Comparison of ENCODE assay signal across 1 cellular context in the genomic region with DNA sequence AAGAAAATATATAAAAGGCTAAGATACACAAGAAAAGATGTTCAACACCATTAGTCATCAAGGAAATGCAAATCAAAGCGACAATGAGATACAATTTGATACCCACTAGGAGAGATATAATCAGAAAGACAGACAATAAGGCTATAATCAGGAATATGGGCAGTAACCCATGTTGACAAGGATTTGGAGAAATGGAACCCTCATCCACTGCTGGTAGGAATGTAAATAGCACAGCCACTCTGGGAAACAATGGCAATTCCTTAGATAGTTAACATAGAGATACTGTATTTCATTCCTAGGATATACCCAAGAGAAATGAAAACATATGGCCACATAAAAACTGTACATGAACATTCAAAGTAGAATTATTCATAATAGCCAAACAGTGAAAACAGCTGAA.
TF ChIP-seq lines count a peak whose summit lies in the region.

No MANE protein-coding gene starts in this region.

TF ChIP-seq in WTC11, 78 proteins besides CTCF, POLR2A, EP300 and RAD21 (continued from another document):
- TF ChIP-seq, protein P1, sequence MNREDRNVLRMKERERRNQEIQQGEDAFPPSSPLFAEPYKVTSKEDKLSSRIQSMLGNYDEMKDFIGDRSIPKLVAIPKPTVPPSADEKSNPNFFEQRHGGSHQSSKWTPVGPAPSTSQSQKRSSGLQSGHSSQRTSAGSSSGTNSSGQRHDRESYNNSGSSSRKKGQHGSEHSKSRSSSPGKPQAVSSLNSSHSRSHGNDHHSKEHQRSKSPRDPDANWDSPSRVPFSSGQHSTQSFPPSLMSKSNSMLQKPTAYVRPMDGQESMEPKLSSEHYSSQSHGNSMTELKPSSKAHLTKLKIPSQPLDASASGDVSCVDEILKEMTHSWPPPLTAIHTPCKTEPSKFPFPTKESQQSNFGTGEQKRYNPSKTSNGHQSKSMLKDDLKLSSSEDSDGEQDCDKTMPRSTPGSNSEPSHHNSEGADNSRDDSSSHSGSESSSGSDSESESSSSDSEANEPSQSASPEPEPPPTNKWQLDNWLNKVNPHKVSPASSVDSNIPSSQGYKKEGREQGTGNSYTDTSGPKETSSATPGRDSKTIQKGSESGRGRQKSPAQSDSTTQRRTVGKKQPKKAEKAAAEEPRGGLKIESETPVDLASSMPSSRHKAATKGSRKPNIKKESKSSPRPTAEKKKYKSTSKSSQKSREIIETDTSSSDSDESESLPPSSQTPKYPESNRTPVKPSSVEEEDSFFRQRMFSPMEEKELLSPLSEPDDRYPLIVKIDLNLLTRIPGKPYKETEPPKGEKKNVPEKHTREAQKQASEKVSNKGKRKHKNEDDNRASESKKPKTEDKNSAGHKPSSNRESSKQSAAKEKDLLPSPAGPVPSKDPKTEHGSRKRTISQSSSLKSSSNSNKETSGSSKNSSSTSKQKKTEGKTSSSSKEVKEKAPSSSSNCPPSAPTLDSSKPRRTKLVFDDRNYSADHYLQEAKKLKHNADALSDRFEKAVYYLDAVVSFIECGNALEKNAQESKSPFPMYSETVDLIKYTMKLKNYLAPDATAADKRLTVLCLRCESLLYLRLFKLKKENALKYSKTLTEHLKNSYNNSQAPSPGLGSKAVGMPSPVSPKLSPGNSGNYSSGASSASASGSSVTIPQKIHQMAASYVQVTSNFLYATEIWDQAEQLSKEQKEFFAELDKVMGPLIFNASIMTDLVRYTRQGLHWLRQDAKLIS (CRISPR knock-in tag; IDR thresholded peaks at IDR 0.05; ENCODE audit: borderline replicate concordance): no peak
- TF ChIP-seq, protein P2, sequence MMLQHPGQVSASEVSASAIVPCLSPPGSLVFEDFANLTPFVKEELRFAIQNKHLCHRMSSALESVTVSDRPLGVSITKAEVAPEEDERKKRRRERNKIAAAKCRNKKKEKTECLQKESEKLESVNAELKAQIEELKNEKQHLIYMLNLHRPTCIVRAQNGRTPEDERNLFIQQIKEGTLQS (CRISPR knock-in tag; conservative IDR thresholded peaks at IDR 0.05): no peak
- TF ChIP-seq, protein P3, sequence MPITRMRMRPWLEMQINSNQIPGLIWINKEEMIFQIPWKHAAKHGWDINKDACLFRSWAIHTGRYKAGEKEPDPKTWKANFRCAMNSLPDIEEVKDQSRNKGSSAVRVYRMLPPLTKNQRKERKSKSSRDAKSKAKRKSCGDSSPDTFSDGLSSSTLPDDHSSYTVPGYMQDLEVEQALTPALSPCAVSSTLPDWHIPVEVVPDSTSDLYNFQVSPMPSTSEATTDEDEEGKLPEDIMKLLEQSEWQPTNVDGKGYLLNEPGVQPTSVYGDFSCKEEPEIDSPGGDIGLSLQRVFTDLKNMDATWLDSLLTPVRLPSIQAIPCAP (CRISPR knock-in tag; IDR thresholded peaks at IDR 0.05): no peak
- TF ChIP-seq MYBL2 (CRISPR knock-in tag; IDR thresholded peaks at IDR 0.05) (no peak), GTF2I (CRISPR knock-in tag; conservative IDR thresholded peaks at IDR 0.05) (no peak), NFE2L1 (CRISPR knock-in tag; IDR thresholded peaks at IDR 0.05) (no peak), OVOL2 (CRISPR knock-in tag; IDR thresholded peaks at IDR 0.05; ENCODE audit: borderline replicate concordance) (no peak), TP53 (CRISPR knock-in tag; IDR thresholded peaks at IDR 0.05) (no peak), ETV6 (CRISPR knock-in tag; IDR thresholded peaks at IDR 0.05) (no peak), ZNF396 (CRISPR knock-in tag; IDR thresholded peaks at IDR 0.05; ENCODE audit: borderline replicate concordance) (no peak), ZNF121 (CRISPR knock-in tag; IDR thresholded peaks at IDR 0.05) (no peak), HMGA2 (CRISPR knock-in tag; IDR thresholded peaks at IDR 0.05) (no peak)
- TF ChIP-seq, protein P4, sequence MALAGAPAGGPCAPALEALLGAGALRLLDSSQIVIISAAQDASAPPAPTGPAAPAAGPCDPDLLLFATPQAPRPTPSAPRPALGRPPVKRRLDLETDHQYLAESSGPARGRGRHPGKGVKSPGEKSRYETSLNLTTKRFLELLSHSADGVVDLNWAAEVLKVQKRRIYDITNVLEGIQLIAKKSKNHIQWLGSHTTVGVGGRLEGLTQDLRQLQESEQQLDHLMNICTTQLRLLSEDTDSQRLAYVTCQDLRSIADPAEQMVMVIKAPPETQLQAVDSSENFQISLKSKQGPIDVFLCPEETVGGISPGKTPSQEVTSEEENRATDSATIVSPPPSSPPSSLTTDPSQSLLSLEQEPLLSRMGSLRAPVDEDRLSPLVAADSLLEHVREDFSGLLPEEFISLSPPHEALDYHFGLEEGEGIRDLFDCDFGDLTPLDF (CRISPR knock-in tag; IDR thresholded peaks at IDR 0.05): no peak
- TF ChIP-seq, protein P5, sequence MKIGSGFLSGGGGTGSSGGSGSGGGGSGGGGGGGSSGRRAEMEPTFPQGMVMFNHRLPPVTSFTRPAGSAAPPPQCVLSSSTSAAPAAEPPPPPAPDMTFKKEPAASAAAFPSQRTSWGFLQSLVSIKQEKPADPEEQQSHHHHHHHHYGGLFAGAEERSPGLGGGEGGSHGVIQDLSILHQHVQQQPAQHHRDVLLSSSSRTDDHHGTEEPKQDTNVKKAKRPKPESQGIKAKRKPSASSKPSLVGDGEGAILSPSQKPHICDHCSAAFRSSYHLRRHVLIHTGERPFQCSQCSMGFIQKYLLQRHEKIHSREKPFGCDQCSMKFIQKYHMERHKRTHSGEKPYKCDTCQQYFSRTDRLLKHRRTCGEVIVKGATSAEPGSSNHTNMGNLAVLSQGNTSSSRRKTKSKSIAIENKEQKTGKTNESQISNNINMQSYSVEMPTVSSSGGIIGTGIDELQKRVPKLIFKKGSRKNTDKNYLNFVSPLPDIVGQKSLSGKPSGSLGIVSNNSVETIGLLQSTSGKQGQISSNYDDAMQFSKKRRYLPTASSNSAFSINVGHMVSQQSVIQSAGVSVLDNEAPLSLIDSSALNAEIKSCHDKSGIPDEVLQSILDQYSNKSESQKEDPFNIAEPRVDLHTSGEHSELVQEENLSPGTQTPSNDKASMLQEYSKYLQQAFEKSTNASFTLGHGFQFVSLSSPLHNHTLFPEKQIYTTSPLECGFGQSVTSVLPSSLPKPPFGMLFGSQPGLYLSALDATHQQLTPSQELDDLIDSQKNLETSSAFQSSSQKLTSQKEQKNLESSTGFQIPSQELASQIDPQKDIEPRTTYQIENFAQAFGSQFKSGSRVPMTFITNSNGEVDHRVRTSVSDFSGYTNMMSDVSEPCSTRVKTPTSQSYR (CRISPR knock-in tag; IDR thresholded peaks at IDR 0.05): no peak
- TF ChIP-seq, protein P6, sequence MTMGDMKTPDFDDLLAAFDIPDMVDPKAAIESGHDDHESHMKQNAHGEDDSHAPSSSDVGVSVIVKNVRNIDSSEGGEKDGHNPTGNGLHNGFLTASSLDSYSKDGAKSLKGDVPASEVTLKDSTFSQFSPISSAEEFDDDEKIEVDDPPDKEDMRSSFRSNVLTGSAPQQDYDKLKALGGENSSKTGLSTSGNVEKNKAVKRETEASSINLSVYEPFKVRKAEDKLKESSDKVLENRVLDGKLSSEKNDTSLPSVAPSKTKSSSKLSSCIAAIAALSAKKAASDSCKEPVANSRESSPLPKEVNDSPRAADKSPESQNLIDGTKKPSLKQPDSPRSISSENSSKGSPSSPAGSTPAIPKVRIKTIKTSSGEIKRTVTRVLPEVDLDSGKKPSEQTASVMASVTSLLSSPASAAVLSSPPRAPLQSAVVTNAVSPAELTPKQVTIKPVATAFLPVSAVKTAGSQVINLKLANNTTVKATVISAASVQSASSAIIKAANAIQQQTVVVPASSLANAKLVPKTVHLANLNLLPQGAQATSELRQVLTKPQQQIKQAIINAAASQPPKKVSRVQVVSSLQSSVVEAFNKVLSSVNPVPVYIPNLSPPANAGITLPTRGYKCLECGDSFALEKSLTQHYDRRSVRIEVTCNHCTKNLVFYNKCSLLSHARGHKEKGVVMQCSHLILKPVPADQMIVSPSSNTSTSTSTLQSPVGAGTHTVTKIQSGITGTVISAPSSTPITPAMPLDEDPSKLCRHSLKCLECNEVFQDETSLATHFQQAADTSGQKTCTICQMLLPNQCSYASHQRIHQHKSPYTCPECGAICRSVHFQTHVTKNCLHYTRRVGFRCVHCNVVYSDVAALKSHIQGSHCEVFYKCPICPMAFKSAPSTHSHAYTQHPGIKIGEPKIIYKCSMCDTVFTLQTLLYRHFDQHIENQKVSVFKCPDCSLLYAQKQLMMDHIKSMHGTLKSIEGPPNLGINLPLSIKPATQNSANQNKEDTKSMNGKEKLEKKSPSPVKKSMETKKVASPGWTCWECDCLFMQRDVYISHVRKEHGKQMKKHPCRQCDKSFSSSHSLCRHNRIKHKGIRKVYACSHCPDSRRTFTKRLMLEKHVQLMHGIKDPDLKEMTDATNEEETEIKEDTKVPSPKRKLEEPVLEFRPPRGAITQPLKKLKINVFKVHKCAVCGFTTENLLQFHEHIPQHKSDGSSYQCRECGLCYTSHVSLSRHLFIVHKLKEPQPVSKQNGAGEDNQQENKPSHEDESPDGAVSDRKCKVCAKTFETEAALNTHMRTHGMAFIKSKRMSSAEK (CRISPR knock-in tag; IDR thresholded peaks at IDR 0.05; ENCODE audit: borderline replicate concordance): no peak
- TF ChIP-seq, protein P7, sequence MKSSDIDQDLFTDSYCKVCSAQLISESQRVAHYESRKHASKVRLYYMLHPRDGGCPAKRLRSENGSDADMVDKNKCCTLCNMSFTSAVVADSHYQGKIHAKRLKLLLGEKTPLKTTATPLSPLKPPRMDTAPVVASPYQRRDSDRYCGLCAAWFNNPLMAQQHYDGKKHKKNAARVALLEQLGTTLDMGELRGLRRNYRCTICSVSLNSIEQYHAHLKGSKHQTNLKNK (CRISPR knock-in tag; IDR thresholded peaks at IDR 0.05): no peak
- TF ChIP-seq, protein P8, sequence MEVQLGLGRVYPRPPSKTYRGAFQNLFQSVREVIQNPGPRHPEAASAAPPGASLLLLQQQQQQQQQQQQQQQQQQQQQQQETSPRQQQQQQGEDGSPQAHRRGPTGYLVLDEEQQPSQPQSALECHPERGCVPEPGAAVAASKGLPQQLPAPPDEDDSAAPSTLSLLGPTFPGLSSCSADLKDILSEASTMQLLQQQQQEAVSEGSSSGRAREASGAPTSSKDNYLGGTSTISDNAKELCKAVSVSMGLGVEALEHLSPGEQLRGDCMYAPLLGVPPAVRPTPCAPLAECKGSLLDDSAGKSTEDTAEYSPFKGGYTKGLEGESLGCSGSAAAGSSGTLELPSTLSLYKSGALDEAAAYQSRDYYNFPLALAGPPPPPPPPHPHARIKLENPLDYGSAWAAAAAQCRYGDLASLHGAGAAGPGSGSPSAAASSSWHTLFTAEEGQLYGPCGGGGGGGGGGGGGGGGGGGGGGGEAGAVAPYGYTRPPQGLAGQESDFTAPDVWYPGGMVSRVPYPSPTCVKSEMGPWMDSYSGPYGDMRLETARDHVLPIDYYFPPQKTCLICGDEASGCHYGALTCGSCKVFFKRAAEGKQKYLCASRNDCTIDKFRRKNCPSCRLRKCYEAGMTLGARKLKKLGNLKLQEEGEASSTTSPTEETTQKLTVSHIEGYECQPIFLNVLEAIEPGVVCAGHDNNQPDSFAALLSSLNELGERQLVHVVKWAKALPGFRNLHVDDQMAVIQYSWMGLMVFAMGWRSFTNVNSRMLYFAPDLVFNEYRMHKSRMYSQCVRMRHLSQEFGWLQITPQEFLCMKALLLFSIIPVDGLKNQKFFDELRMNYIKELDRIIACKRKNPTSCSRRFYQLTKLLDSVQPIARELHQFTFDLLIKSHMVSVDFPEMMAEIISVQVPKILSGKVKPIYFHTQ (CRISPR knock-in tag; IDR thresholded peaks at IDR 0.05): no peak
